In genomic region chr18:57372444-57372843, GRCh38 we compare ENCODE assay signal across 10 cellular contexts. TPM values are rescaled to one million over a fixed set of nuclear protein-coding genes. Genes with fewer than 3 reads are reported as not detected.
"Had no signal": no experiment of that assay in that cellular context is flagged by ENCODE, and none has a peak within 500 bp of the region (broad histone marks: within the 10 kb centered on the region; RNA-seq: fewer than 3 reads in every experiment).

No MANE protein-coding gene starts in this region.

- H3K27ac ChIP-seq: HL-60, KMS-11 had no signal

- FAIRE-seq: HepG2, HTR-8/SVneo had no signal

- H3K9ac ChIP-seq: KMS-11 had no signal

- ATAC-seq: HepG2 had no signal

- H3K4me2 ChIP-seq: KMS-11 had no signal

- DNase-seq: IMR-90, KBM-7, KG1 had no signal

RNA-seq across cellular contexts. Expression of gene ST8SIA3, which starts 20.1 kb away (rescaled TPM):
- total RNA-seq: HepG2, HT-29, HT1080, IMR-90 had no signal
- polyA plus RNA-seq: HepG2, IgD-negative memory B cell, IMR-90 had no signal
